ENCODE assay signal across 15 cellular contexts in the genomic region with DNA sequence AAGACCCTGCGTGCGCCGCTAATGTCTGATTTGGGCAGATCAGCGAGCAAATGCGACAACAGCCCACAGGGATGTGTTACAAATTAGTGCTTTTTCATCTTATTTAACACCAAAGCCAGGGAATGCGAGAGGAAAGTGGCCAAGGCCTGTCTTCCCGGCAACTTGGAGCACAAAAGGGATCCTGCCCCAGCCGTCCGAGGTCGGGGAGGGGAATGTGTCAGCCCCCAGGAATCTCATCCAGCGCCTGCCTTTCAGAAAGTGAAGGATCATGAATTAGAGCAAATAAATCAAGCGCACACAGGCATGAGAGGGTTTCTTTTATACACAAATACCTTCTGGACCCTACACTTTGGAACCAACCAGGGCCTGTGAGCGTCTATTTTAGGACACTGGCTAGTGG.
"Had no signal": no experiment of that assay in that cellular context is flagged by ENCODE, and none has a peak within 500 bp of the region (broad histone marks: within the 10 kb centered on the region; RNA-seq: fewer than 3 reads in every experiment).

No MANE protein-coding gene starts in this region.

- H3K27ac Mint-ChIP-seq: activated naive CD8-positive, alpha-beta T cell treated with anti-CD3 and anti-CD28 coated beads, Interleukin-2, amount 10 ng/mL, durations not matched to agents 7 days and 5 days; activated T-helper 17 cell treated with anti-CD3 and anti-CD28 coated beads, Interleukin-2, amount 50 U/mL, for 72 hours had no signal

- H3K9me3 ChIP-seq: breast epithelium, gastrocnemius medialis, heart left ventricle, left ventricle myocardium inferior, mucosa of descending colon, upper lobe of left lung had no signal

- H3K27me3 ChIP-seq: upper lobe of left lung had no signal

- H3K36me3 ChIP-seq: breast epithelium, gastrocnemius medialis, heart left ventricle, left ventricle myocardium inferior, upper lobe of left lung, WERI-Rb-1 had no signal

- H3K4me1 Mint-ChIP-seq: activated T-helper 17 cell treated with anti-CD3 and anti-CD28 coated beads, Interleukin-2, amount 50 U/mL, for 72 hours had no signal

- H3K4me3 ChIP-seq: breast epithelium, gastrocnemius medialis, heart left ventricle, left ventricle myocardium inferior, mucosa of descending colon, upper lobe of left lung had no signal

- H3K27ac ChIP-seq: breast epithelium, gastrocnemius medialis, heart left ventricle, left ventricle myocardium inferior, upper lobe of left lung, WERI-Rb-1 had no signal

- H3K4me1 ChIP-seq: breast epithelium, gastrocnemius medialis, heart left ventricle, left ventricle myocardium inferior, upper lobe of left lung had no signal

- H3K36me3 Mint-ChIP-seq: activated naive CD8-positive, alpha-beta T cell treated with anti-CD3 and anti-CD28 coated beads, Interleukin-2, amount 10 ng/mL, durations not matched to agents 7 days and 5 days; naive B cell had no signal

- H3K4me3 Mint-ChIP-seq: activated naive CD8-positive, alpha-beta T cell treated with anti-CD3 and anti-CD28 coated beads, Interleukin-2, amount 10 ng/mL, durations not matched to agents 7 days and 5 days; activated T-helper 17 cell treated with anti-CD3 and anti-CD28 coated beads, Interleukin-2, amount 50 U/mL, for 72 hours; naive B cell had no signal

- DNase-seq: activated CD4-positive, alpha-beta T cell treated with anti-CD3 and anti-CD28 coated beads, Interleukin-2, amount 50 U/mL, for 48 hours; activated naive CD4-positive, alpha-beta T cell; activated naive CD8-positive, alpha-beta T cell treated with anti-CD3 and anti-CD28 coated beads, Interleukin-2, amount 10 ng/mL, durations not matched to agents 7 days and 5 days; effector CD4-positive, alpha-beta T cell; gastrocnemius medialis; heart left ventricle; left ventricle myocardium inferior; mucosa of descending colon; naive B cell; stimulated activated naive CD8-positive, alpha-beta T cell treated with anti-CD3 and anti-CD28 coated beads, Interleukin-15, Interleukin-2, amounts not matched to agents 100 U/mL and 50 U/mL, for 24 hours; WERI-Rb-1 had no signal

- H3K9me3 Mint-ChIP-seq: activated naive CD8-positive, alpha-beta T cell treated with anti-CD3 and anti-CD28 coated beads, Interleukin-2, amount 10 ng/mL, durations not matched to agents 7 days and 5 days; activated T-helper 17 cell treated with anti-CD3 and anti-CD28 coated beads, Interleukin-2, amount 50 U/mL, for 72 hours had no signal

- ATAC-seq: activated T-helper 17 cell treated with anti-CD3 and anti-CD28 coated beads, Interleukin-2, amount 50 U/mL, for 72 hours; esophagus mucosa; gastrocnemius medialis; heart left ventricle; mucosa of descending colon; stimulated activated naive CD8-positive, alpha-beta T cell treated with anti-CD3 and anti-CD28 coated beads, Interleukin-15, Interleukin-2, amounts not matched to agents 100 U/mL and 50 U/mL, for 24 hours had no signal
